In the genomic region with DNA sequence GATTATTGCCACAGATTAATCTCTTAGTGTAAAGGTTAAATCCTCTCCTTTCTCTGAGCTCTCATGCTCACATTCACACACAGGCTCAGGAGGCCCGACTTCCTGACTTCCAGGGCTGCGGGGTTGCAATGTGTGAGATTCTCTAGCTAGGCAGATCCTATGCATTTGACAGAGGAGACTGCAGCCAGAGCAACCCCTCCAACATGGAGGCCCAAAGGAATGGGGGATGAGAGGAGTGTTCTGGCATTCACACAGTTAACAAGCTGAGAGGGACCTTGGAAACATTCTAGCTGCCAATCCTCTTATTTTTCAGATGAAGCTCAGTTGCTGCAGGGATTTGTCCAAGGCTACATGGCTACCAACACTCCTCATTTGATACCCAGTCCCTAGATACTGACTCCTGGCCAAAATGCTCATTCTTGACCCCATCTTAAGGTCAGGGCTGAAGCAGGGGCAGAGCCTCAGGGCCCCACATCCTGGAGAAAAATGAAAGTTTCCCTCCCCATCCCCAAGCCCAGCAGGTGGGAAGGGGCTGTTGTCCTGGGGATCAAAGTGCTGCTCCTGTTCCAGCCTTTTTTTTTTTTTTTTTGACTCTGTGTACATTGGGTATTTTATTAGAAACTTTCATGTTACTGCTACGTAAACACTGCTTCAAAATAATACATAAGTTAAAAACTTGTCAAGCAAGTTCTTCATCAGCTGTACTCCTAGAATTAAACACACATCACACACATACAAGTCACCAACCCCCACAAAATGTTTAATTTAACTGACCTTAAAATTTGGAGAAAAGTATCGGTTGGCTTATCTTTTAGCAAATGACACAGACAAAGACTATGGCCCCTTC, we compare ENCODE assay signal across 20 cellular contexts.
A peak's percentile ranks its signal among the peaks of the same experiment; 100 is the strongest.
DNase-seq lines count a peak whose midpoint lies in the region; ATAC-seq, FAIRE-seq and TF ChIP-seq lines count a peak whose summit lies in the region.
"Had no signal": no experiment of that assay in that cellular context is flagged by ENCODE, and none has a peak within 500 bp of the region (broad histone marks: within the 10 kb centered on the region; RNA-seq: fewer than 3 reads in every experiment).

No MANE protein-coding gene starts in this region.

- no peak for TF ChIP-seq POLR2A in H1 (IDR thresholded peaks at IDR 0.05; ENCODE audit: control extremely low read depth in 1 of 2, low read depth in 2 of 2, low read length in 2 of 2)
- TF ChIP-seq POLR2A in testis (IDR thresholded peaks at IDR 0.05), result no peak

- H3K27ac ChIP-seq in H1 (ENCODE audit: low read depth, low read length) (no peak overlapping the region), mucosa of rectum (ENCODE audit: low read depth in 2 of 2, low read length in 2 of 2) (peak overlapping the region; percentile 87 to 89), testis (peak overlapping the region; percentile 17 to 23)
- H3K27ac ChIP-seq: neutrophil, tibial nerve had no signal

- intact Hi-C loops in testis (cut with DNase I; ENCODE audit: low total_unique reads), result no loop called here

- H4K5ac ChIP-seq in H1 (ENCODE audit: insufficient read length, low read depth, low read length), result no peak overlapping the region

- peaks cover 6 to 17% (median 15%) of the 10 kb centered on the region in 4 experiments; a peak in 6 of 7 replicates for H3K4me1 ChIP-seq in H1 (replicated peaks in 1 of 4; ENCODE audit: control insufficient read depth in 3 of 4, insufficient read depth in 4 of 4, low read length in 3 of 4)
- peaks cover 17 to 25% of the 10 kb centered on the region in 2 donors for H3K4me1 ChIP-seq in mucosa of rectum (ENCODE audit: control insufficient read depth in 2 of 2, insufficient read depth in 2 of 2, low read length in 2 of 2)
- peaks cover 21% of the 10 kb centered on the region for H3K4me1 ChIP-seq in testis

- POLR2A ChIA-PET in H1 (lab: Charles Lee; ENCODE audit: partially characterized antibody), result no interaction called here

- H3K4me3 ChIP-seq in H1 (ENCODE audit: extremely low read depth in 1 of 4, insufficient read depth in 2 of 4, low read depth in 3 of 4, low read length in 4 of 4) (no peak overlapping the region), mucosa of rectum (ENCODE audit: low read length in 2 of 2) (no peak overlapping the region), testis (no peak overlapping the region)
- H3K4me3 ChIP-seq: gastrocnemius medialis, tibial nerve had no signal

- WGBS in H1 (ENCODE audit: extremely low coverage in 1 of 2, insufficient coverage in 1 of 2, insufficient read length in 1 of 2, insufficient replicate concordance in 2 of 2, low coverage in 1 of 2, low lambda C conversion rate in 2 of 2, missing lambda C conversion rate in 1 of 2), 2 experiments, result 64% methylated on average over 4 of the region's 4 CpGs; no CpG with 5 or more reads in 1 of the 2 experiments
- 40 to 51% methylated on average over 4 of the region's 4 CpGs for WGBS in testis, 2 donors

- CTCF ChIA-PET in H1 (lab: Charles Lee; ENCODE audit: partially characterized antibody), result interaction anchor here (0.6 to 5.1 kb wide), 22 partner anchors 10 to 499 kb away, joined by 3 to 34 read pairs (median 4); no protein-coding TSS in a partner anchor

- no peak for TF ChIP-seq EP300 in H1 (IDR thresholded peaks at IDR 0.05; ENCODE audit: borderline replicate concordance in 1 of 2, low read depth in 2 of 2, low read length in 2 of 2)

- peak overlapping the region; percentile 37 to 38; a peak in 2 of 4 replicates for H3K4me2 ChIP-seq in H1 (ENCODE audit: insufficient read depth in 1 of 2, low read depth in 2 of 2, low read length in 2 of 2)

- DNase-seq in DMS 273 (lab: John Stamatoyannopoulos, UW; ENCODE audit: unreplicated experiment) (peak; percentile 37), DMS 273 treated with DMSO at 0.1 percent for 48 hours (lab: John Stamatoyannopoulos, UW) (no peak), H1 (ENCODE audit: low read depth in 1 of 2, low spot score in 2 of 2) (no peak), testis (no peak), NCI-H1092 treated with DMSO at 0.1 percent for 48 hours (lab: John Stamatoyannopoulos, UW) (no peak), NAMALWA (ENCODE audit: low spot score) (no peak)
- DNase-seq: 8988T; activated CD4-positive, alpha-beta T cell treated with anti-CD3 and anti-CD28 coated beads for 4 hours; activated naive CD8-positive, alpha-beta T cell treated with anti-CD3 and anti-CD28 coated beads, Interleukin-2, amount 10 ng/mL, durations not matched to agents 7 days and 5 days; GF-D8; IMR-90; NCI-H187; stimulated activated naive CD4-positive, alpha-beta T cell had no signal

- H3K9ac ChIP-seq in H1 (replicated peaks in 1 of 4; ENCODE audit: extremely low read depth in 1 of 4, low read depth in 3 of 4, low read length in 3 of 4) (no peak overlapping the region), mucosa of rectum (ENCODE audit: low read depth in 1 of 2, low read length in 2 of 2) (peak overlapping the region in 1 of 2 donors; percentile 14)

- H3K23me2 ChIP-seq in H1 (ENCODE audit: low read depth, low read length), result no peaks in the 10 kb centered on the region

- H3K56ac ChIP-seq in H1 (replicated peaks; ENCODE audit: insufficient read length, low read depth, low read length), result no peak overlapping the region

- H2BK20ac ChIP-seq in H1 (ENCODE audit: low read length), result peak overlapping the region; percentile 52; the same call in 1 of the 2 replicates

- ATAC-seq in GM18519 (IDR thresholded peaks at IDR 0.05; ENCODE audit: low FRiP score, unreplicated experiment), result no peak

- TF ChIP-seq CTCF in H1 (IDR thresholded peaks at IDR 0.05; ENCODE audit: control extremely low read depth in 1 of 3, insufficient read depth in 1 of 3, low read depth in 1 of 3, low read length in 3 of 3), result no peak
- TF ChIP-seq CTCF in testis (IDR thresholded peaks at IDR 0.05), result no peak

- H3K79me1 ChIP-seq in H1 (ENCODE audit: low read depth, low read length), result no peaks in the 10 kb centered on the region

- no peak overlapping the region for H2BK15ac ChIP-seq in H1 (ENCODE audit: low read length)

- H3K27me3 ChIP-seq in H1 (replicated peaks in 1 of 4; ENCODE audit: control insufficient read depth in 3 of 4, extremely low read depth in 1 of 4, insufficient read depth in 3 of 4, low read length in 3 of 4) (no peaks in the 10 kb centered on the region; a peak in 1 of 7 replicates), mucosa of rectum (ENCODE audit: control insufficient read depth in 2 of 2, insufficient read depth in 2 of 2, low read length in 2 of 2) (no peaks in the 10 kb centered on the region), testis (no peaks in the 10 kb centered on the region)
- H3K27me3 ChIP-seq: gastrocnemius medialis had no signal

- H4K91ac ChIP-seq in H1 (replicated peaks; ENCODE audit: insufficient read length, low read length), result no peak overlapping the region

- no peak overlapping the region for H2BK120ac ChIP-seq in H1 (replicated peaks; ENCODE audit: low read depth, low read length)

- no peak overlapping the region for H4K8ac ChIP-seq in H1 (ENCODE audit: extremely low read depth, insufficient read depth, low read length)

- no peak overlapping the region for H3K18ac ChIP-seq in H1 (ENCODE audit: extremely low read depth, low read length)

- no peak overlapping the region for H2BK5ac ChIP-seq in H1 (ENCODE audit: low read depth, low read length)

- H3K79me2 ChIP-seq in H1 (ENCODE audit: control insufficient read depth in 1 of 2, insufficient read depth in 2 of 2, low read length in 2 of 2), result no peaks in the 10 kb centered on the region

- TF ChIP-seq RAD21 in H1 (IDR thresholded peaks at IDR 0.05 in 1 of 2, conservative IDR thresholded peaks at IDR 0.05 in 1 of 2; ENCODE audit: low read depth in 2 of 2, low read length in 2 of 2), result no peak

- no peak overlapping the region for H2BK12ac ChIP-seq in H1 (ENCODE audit: low read depth, low read length)

- H3K4ac ChIP-seq in H1 (replicated peaks; ENCODE audit: insufficient read length, low read depth, low read length), result no peak overlapping the region

- H3K14ac ChIP-seq in H1 (ENCODE audit: insufficient read length), result no peak overlapping the region

- H4K20me1 ChIP-seq in H1 (replicated peaks in 1 of 2; ENCODE audit: control insufficient read depth in 1 of 2, insufficient read depth in 2 of 2, low read length in 2 of 2), result no peaks in the 10 kb centered on the region

- H3K36me3 ChIP-seq in H1 (ENCODE audit: control insufficient read depth in 2 of 4, insufficient read depth in 4 of 4, low read length in 3 of 4) (no peaks in the 10 kb centered on the region), mucosa of rectum (ENCODE audit: control insufficient read depth in 2 of 2, insufficient read depth in 2 of 2, low read length in 2 of 2) (no peaks in the 10 kb centered on the region), testis (ENCODE audit: low read depth, missing control alignments) (no peaks in the 10 kb centered on the region)
- H3K36me3 ChIP-seq: gastrocnemius medialis, neutrophil, tibial nerve had no signal

- FAIRE-seq in H1 (lab: Jason Lieb, UNC), result no peak
- FAIRE-seq: GM12891, TTC549 had no signal

- H2AK5ac ChIP-seq in H1 (ENCODE audit: low read depth, low read length), result no peak overlapping the region

- peaks cover 0 to 1% of the 10 kb centered on the region in 2 experiments; a peak in 1 of 4 replicates for H3K9me3 ChIP-seq in H1 (ENCODE audit: insufficient read depth in 2 of 2, low read depth in 1 of 2, low read length in 1 of 2)
- H3K9me3 ChIP-seq in mucosa of rectum (ENCODE audit: control insufficient read depth in 2 of 2, low read length in 2 of 2), result no peaks in the 10 kb centered on the region
- H3K9me3 ChIP-seq in testis, result no peaks in the 10 kb centered on the region
- H3K9me3 ChIP-seq: gastrocnemius medialis, neutrophil had no signal

- peak overlapping the region; percentile 78; the same call in 1 of the 2 replicates for H2AFZ ChIP-seq in H1 (ENCODE audit: low read length)

- H3K23ac ChIP-seq in H1 (ENCODE audit: insufficient read length), result no peak overlapping the region

TF ChIP-seq in H1, 55 proteins besides CTCF, POLR2A, EP300 and RAD21 (continues in another document):
- TF ChIP-seq, protein P1, sequence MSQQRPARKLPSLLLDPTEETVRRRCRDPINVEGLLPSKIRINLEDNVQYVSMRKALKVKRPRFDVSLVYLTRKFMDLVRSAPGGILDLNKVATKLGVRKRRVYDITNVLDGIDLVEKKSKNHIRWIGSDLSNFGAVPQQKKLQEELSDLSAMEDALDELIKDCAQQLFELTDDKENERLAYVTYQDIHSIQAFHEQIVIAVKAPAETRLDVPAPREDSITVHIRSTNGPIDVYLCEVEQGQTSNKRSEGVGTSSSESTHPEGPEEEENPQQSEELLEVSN (IDR thresholded peaks at IDR 0.05), result no peak
